ENCODE assay signal across 8 cellular contexts in the genomic region with DNA sequence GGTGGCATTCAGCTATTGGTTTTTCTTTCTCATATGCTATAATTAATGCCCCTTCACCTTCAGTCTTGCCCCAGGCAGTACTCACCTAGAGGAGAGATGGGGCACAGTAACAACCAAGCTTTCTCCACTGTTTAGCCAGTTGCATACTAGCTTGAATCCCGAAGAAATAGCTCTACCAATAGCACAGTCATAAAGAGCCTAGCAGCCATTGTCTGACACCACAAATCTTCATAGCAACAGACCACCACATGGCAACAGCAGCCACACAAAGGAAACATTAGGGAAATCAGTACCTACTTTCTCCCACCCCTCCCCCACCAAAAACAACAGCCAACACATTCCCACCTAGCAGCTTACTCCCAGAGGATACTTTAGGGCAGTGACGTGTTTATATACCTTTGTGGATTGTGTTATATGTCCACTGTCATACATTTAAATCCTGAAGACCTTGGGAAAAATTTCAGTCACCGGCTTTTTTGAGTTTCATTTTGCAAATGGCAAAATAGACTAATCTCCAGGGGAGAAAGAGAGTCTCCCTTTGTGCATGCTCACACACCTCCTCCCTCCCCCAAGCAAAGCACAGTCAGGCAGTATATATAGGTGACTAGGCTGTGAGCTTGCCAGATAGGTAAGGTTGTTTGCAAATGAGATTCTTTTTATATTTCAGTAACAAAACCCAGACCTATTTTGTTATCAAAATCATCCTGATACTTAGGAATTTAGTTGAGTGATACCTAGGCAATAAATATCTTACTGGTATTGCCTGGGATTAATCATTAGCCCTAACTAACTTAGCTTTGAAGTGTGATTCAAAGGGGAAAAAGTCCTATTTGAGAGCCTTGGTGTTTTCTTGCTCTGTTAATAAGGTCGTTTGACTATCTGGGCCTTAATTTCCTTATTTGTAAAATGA.
DNase-seq lines count a peak whose midpoint lies in the region; ATAC-seq and TF ChIP-seq lines count a peak whose summit lies in the region.

No MANE protein-coding gene starts in this region.

- TF ChIP-seq CTCF in cardiac fibroblast (IDR thresholded peaks at IDR 0.05; ENCODE audit: low read depth, low read length), result no peak

- H3K27ac ChIP-seq in mucosa of rectum (ENCODE audit: low read depth in 2 of 2, low read length in 2 of 2), result peak overlapping the region; percentile 41 to 70

- no peaks in the 10 kb centered on the region for H3K27me3 ChIP-seq in mucosa of rectum (ENCODE audit: control insufficient read depth in 2 of 2, insufficient read depth in 2 of 2, low read length in 2 of 2)

- DNase-seq in DMS 273 (lab: John Stamatoyannopoulos, UW; ENCODE audit: unreplicated experiment) (peak; percentile 21), DMS 273 treated with DMSO at 0.1 percent for 48 hours (lab: John Stamatoyannopoulos, UW) (no peak), NCI-H2081 (lab: John Stamatoyannopoulos, UW) (peak; percentile 66 to 79), cardiac fibroblast (ENCODE audit: low read depth in 2 of 2) (peak; percentile 42 to 51), cerebellum (ENCODE audit: low spot score) (no peak), SIG-M5 treated with dmso at 0.1 percent for 504 hours (lab: John Stamatoyannopoulos, UW; ENCODE audit: unreplicated experiment) (no peak)

- H3K9me3 ChIP-seq in mucosa of rectum (ENCODE audit: control insufficient read depth in 2 of 2, low read length in 2 of 2), result peaks cover 0 to 3% of the 10 kb centered on the region in 2 donors

- no peak overlapping the region for H3K9ac ChIP-seq in mucosa of rectum (ENCODE audit: low read depth in 1 of 2, low read length in 2 of 2)

- H3K4me1 ChIP-seq in mucosa of rectum (ENCODE audit: control insufficient read depth in 2 of 2, insufficient read depth in 2 of 2, low read length in 2 of 2), result peaks cover 30 to 36% of the 10 kb centered on the region in 2 donors

- no peaks in the 10 kb centered on the region for H3K36me3 ChIP-seq in mucosa of rectum (ENCODE audit: control insufficient read depth in 2 of 2, insufficient read depth in 2 of 2, low read length in 2 of 2)

- peak; percentile 48 for ATAC-seq in HG02588 (IDR thresholded peaks at IDR 0.05; ENCODE audit: unreplicated experiment)

- H3K4me3 ChIP-seq in cardiac fibroblast (replicated peaks in 1 of 2; ENCODE audit: low read depth in 2 of 2, low read length in 2 of 2) (no peak overlapping the region), mucosa of rectum (ENCODE audit: low read length in 2 of 2) (no peak overlapping the region)

Comparison
In these comparisons a context has a peak if more than half of its experiments do, and no peak if none do; other contexts are left out.
1. DNase-seq: peak in DMS 273 (single experiment), NCI-H2081 (2 of 2) and cardiac fibroblast (2 of 2); none in DMS 273 treated with DMSO at 0.1 percent for 48 hours (single experiment), cerebellum (single experiment) and SIG-M5 treated with dmso at 0.1 percent for 504 hours (single experiment).